ENCODE assay signal across 19 cellular contexts in genomic region chr1:208232639-208233038, GRCh38. TPM values are rescaled to one million over a fixed set of nuclear protein-coding genes. Genes with fewer than 3 reads are reported as not detected.
DNase-seq lines count a peak whose midpoint lies in the region; ATAC-seq and TF ChIP-seq lines count a peak whose summit lies in the region.
"Had no signal": no experiment of that assay in that cellular context is flagged by ENCODE, and none has a peak within 500 bp of the region (broad histone marks: within the 10 kb centered on the region; RNA-seq: fewer than 3 reads in every experiment).

No MANE protein-coding gene starts in this region.

- H3K27ac ChIP-seq in ascending aorta, result peak overlapping the region; percentile 58 to 59
- H3K27ac ChIP-seq in gastroesophageal sphincter, result peak overlapping the region; percentile 31 to 91 (median 83)
- H3K27ac ChIP-seq in neuronal stem cell (replicated peaks; ENCODE audit: low read length), result no peak overlapping the region
- peak overlapping the region; percentile 39 to 78 (median 53) for H3K27ac ChIP-seq in transverse colon

- H3K18ac ChIP-seq in neuronal stem cell (ENCODE audit: low read length), result no peak overlapping the region

- no peak overlapping the region for H3K23ac ChIP-seq in neuronal stem cell (ENCODE audit: low read depth, low read length, poor library complexity)

- DNase-seq in ascending aorta (ENCODE audit: low spot score in 2 of 2) (peak in 1 of 2 donors; percentile 40), neuronal stem cell (ENCODE audit: low spot score) (no peak), transverse colon (no peak), HuH-7.5 (ENCODE audit: low spot score) (no peak), DMS153 treated with DMSO at 0.1 percent for 48 hours (lab: John Stamatoyannopoulos, UW; ENCODE audit: unreplicated experiment) (no peak), NCI-H226 (no peak)
- DNase-seq: activated CD4-positive, alpha-beta T cell treated with anti-CD3 and anti-CD28 coated beads, Interleukin-2, amount 50 U/mL, for 48 hours; activated CD4-positive, CD25-positive, alpha-beta regulatory T cell; activated gamma-delta T cell; activated naive CD8-positive, alpha-beta T cell treated with anti-CD3 and anti-CD28 coated beads, Interleukin-2, amount 50 U/mL, for 24 hours; colonic mucosa; HCEC 1CT; NCI-H748 treated with DMSO at 0.1 percent for 48 hours; occipital lobe; right cardiac atrium; stimulated activated CD8-positive, alpha-beta memory T cell treated with anti-CD3 and anti-CD28 coated beads, Interleukin-4, amount 100 ng/mL, for 48 hours had no signal

- 50 to 67% methylated on average over 2 to 3 of the region's 3 CpGs for WGBS in gastroesophageal sphincter (ENCODE audit: low coverage in 1 of 2), 2 donors
- no CpG with 5 or more reads among the region's 3 CpGs for WGBS in neuronal stem cell (ENCODE audit: extremely low coverage in 2 of 2, insufficient read length in 2 of 2, insufficient replicate concordance in 1 of 2), 2 donors
- WGBS in transverse colon (ENCODE audit: low coverage in 1 of 2), 2 donors, result 97% methylated on average over 3 of the region's 3 CpGs; no CpG with 5 or more reads in 1 of the 2 donors

- no peak overlapping the region for H2BK15ac ChIP-seq in neuronal stem cell (ENCODE audit: low read length)

- H2BK120ac ChIP-seq in neuronal stem cell (ENCODE audit: low read depth, low read length), result no peak overlapping the region

- peaks cover 30 to 61% of the 10 kb centered on the region in 2 donors for H3K4me1 ChIP-seq in ascending aorta
- H3K4me1 ChIP-seq in gastroesophageal sphincter, result peaks cover 34 to 100% (median 67%) of the 10 kb centered on the region in 3 donors
- peaks cover 31 to 51% of the 10 kb centered on the region in 2 donors for H3K4me1 ChIP-seq in neuronal stem cell (ENCODE audit: control insufficient read depth in 2 of 2, insufficient read depth in 1 of 2, low read depth in 1 of 2, low read length in 2 of 2)
- H3K4me1 ChIP-seq in transverse colon, result peaks cover 14 to 85% (median 61%) of the 10 kb centered on the region in 4 donors

- no peak for ATAC-seq in gastroesophageal sphincter
- no peak for ATAC-seq in GM19328 (IDR thresholded peaks at IDR 0.05; ENCODE audit: unreplicated experiment)
- ATAC-seq: activated naive CD8-positive, alpha-beta T cell treated with anti-CD3 and anti-CD28 coated beads, Interleukin-2, amount 50 U/mL, for 24 hours; K562; right cardiac atrium had no signal

- H3K9me3 ChIP-seq in ascending aorta (no peaks in the 10 kb centered on the region), gastroesophageal sphincter (no peaks in the 10 kb centered on the region), neuronal stem cell (replicated peaks in 1 of 2; ENCODE audit: control insufficient read depth in 2 of 2, insufficient read depth in 1 of 2, low read depth in 1 of 2, low read length in 2 of 2) (no peaks in the 10 kb centered on the region), transverse colon (no peaks in the 10 kb centered on the region)
- H3K9me3 ChIP-seq: colonic mucosa had no signal

- H3K79me1 ChIP-seq in neuronal stem cell (ENCODE audit: low read depth, low read length), result no peaks in the 10 kb centered on the region

- intact Hi-C loops in ascending aorta (cut with DNase I), result loop anchor here (10.0 kb wide), 1 partner anchor 48 kb away; no protein-coding TSS in a partner anchor
- intact Hi-C loops in transverse colon (cut with DNase I; ENCODE audit: low total_unique reads), result loop anchor here (10.0 kb wide), 1 partner anchor 68 kb away; no protein-coding TSS in a partner anchor

- TF ChIP-seq POLR2A in gastroesophageal sphincter (IDR thresholded peaks at IDR 0.05) (no peak), transverse colon (IDR thresholded peaks at IDR 0.05) (no peak)

- peak overlapping the region; percentile 7 for H2AFZ ChIP-seq in neuronal stem cell (ENCODE audit: low read length)

- H3K27me3 ChIP-seq in ascending aorta (no peaks in the 10 kb centered on the region), gastroesophageal sphincter (no peaks in the 10 kb centered on the region), neuronal stem cell (ENCODE audit: control insufficient read depth in 3 of 3, insufficient read depth in 3 of 3, low read depth in 1 of 3, low read length in 3 of 3) (no peaks in the 10 kb centered on the region), transverse colon (no peaks in the 10 kb centered on the region)
- H3K27me3 ChIP-seq: colonic mucosa had no signal

- H3K9ac ChIP-seq in neuronal stem cell (ENCODE audit: low read depth, low read length, poor library complexity), result no peak overlapping the region

- TF ChIP-seq EP300 in gastroesophageal sphincter (IDR thresholded peaks at IDR 0.05) (no peak), transverse colon (IDR thresholded peaks at IDR 0.05; ENCODE audit: low read depth) (no peak)

- no peak overlapping the region for H2BK5ac ChIP-seq in neuronal stem cell (ENCODE audit: low read length)

- H2BK12ac ChIP-seq in neuronal stem cell (ENCODE audit: low read length), result no peak overlapping the region

- H4K8ac ChIP-seq in neuronal stem cell (ENCODE audit: low read depth, low read length), result no peak overlapping the region

- H4K91ac ChIP-seq in neuronal stem cell (ENCODE audit: low read depth, low read length, poor library complexity), result no peak overlapping the region

- no peak overlapping the region for H3K4me2 ChIP-seq in neuronal stem cell (ENCODE audit: insufficient read depth, low read length, poor library complexity, severe bottlenecking)

- no peak overlapping the region for H3K4ac ChIP-seq in neuronal stem cell (ENCODE audit: low read length)

- H3K4me3 ChIP-seq in ascending aorta (no peak overlapping the region), gastroesophageal sphincter (no peak overlapping the region), neuronal stem cell (ENCODE audit: low read length in 2 of 2) (no peak overlapping the region), transverse colon (no peak overlapping the region)
- H3K4me3 ChIP-seq: colonic mucosa, K562 had no signal

- H3K36me3 ChIP-seq in ascending aorta, result no peaks in the 10 kb centered on the region
- no peaks in the 10 kb centered on the region for H3K36me3 ChIP-seq in gastroesophageal sphincter
- no peaks in the 10 kb centered on the region for H3K36me3 ChIP-seq in neuronal stem cell (replicated peaks in 1 of 2; ENCODE audit: control insufficient read depth in 2 of 2, insufficient read depth in 2 of 2, low read length in 2 of 2)
- no peaks in the 10 kb centered on the region for H3K36me3 ChIP-seq in transverse colon
- H3K36me3 ChIP-seq: colonic mucosa had no signal

- in situ Hi-C loops in transverse colon (cut with MboI; ENCODE audit: low pct_ligation_motif_present in 1 of 4, low pct_unique_long_range_greater_than_20kb in 1 of 4, low sequenced_read_pairs in 3 of 4), result loop anchor here in 1 of 4 donors (25.0 kb wide), 1 partner anchor 95 kb away; no protein-coding TSS in a partner anchor

- TF ChIP-seq CTCF in ascending aorta (IDR thresholded peaks at IDR 0.05), result no peak
- no peak for TF ChIP-seq CTCF in gastroesophageal sphincter (IDR thresholded peaks at IDR 0.05)
- no peak for TF ChIP-seq CTCF in transverse colon (IDR thresholded peaks at IDR 0.05)

- H3K14ac ChIP-seq in neuronal stem cell (ENCODE audit: low read length), result no peak overlapping the region

- H2AK5ac ChIP-seq in neuronal stem cell (ENCODE audit: low read depth, low read length), result no peak overlapping the region

RNA-seq across cellular contexts. Expression of gene PLXNA2, which starts 11.5 kb away (rescaled TPM):
- total RNA-seq in ascending aorta (33.0 TPM), gastroesophageal sphincter (10 to 100 TPM; 12.5 to 38.3 (median 32.0) TPM), transverse colon (100 to 1,000 TPM in 1 of 4 donors, 10 to 100 TPM in 3; 77.4 to 140 (median 85.5) TPM)
- 1.2 TPM for polyA plus RNA-seq in neuronal stem cell (2013, experiment 1 of 2)
- polyA plus RNA-seq in neuronal stem cell (2013, experiment 2 of 2), result 1.1 TPM
